Comparison of ENCODE assay signal across 1 cellular context in genomic region chr2:163987175-163987574, GRCh38.
TF ChIP-seq lines count a peak whose summit lies in the region.

No MANE protein-coding gene starts in this region.

TF ChIP-seq in GM23338, 12 proteins besides CTCF, POLR2A, EP300 and RAD21 (continued from another document):
- TF ChIP-seq, protein P1, sequence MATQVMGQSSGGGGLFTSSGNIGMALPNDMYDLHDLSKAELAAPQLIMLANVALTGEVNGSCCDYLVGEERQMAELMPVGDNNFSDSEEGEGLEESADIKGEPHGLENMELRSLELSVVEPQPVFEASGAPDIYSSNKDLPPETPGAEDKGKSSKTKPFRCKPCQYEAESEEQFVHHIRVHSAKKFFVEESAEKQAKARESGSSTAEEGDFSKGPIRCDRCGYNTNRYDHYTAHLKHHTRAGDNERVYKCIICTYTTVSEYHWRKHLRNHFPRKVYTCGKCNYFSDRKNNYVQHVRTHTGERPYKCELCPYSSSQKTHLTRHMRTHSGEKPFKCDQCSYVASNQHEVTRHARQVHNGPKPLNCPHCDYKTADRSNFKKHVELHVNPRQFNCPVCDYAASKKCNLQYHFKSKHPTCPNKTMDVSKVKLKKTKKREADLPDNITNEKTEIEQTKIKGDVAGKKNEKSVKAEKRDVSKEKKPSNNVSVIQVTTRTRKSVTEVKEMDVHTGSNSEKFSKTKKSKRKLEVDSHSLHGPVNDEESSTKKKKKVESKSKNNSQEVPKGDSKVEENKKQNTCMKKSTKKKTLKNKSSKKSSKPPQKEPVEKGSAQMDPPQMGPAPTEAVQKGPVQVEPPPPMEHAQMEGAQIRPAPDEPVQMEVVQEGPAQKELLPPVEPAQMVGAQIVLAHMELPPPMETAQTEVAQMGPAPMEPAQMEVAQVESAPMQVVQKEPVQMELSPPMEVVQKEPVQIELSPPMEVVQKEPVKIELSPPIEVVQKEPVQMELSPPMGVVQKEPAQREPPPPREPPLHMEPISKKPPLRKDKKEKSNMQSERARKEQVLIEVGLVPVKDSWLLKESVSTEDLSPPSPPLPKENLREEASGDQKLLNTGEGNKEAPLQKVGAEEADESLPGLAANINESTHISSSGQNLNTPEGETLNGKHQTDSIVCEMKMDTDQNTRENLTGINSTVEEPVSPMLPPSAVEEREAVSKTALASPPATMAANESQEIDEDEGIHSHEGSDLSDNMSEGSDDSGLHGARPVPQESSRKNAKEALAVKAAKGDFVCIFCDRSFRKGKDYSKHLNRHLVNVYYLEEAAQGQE (IDR thresholded peaks at IDR 0.05; ENCODE audit: unreplicated experiment) = no peak
- TF ChIP-seq JUNB (IDR thresholded peaks at IDR 0.05; ENCODE audit: unreplicated experiment) (no peak), STAT1 (IDR thresholded peaks at IDR 0.05; ENCODE audit: unreplicated experiment) (no peak), EZH2 (IDR thresholded peaks at IDR 0.05; ENCODE audit: low read depth, unreplicated experiment) (no peak), ZNF114 (CRISPR knock-in tag; IDR thresholded peaks at IDR 0.05) (no peak), POLR2AphosphoS5 (IDR thresholded peaks at IDR 0.05; ENCODE audit: low read depth) (no peak)
- TF ChIP-seq, protein P2, sequence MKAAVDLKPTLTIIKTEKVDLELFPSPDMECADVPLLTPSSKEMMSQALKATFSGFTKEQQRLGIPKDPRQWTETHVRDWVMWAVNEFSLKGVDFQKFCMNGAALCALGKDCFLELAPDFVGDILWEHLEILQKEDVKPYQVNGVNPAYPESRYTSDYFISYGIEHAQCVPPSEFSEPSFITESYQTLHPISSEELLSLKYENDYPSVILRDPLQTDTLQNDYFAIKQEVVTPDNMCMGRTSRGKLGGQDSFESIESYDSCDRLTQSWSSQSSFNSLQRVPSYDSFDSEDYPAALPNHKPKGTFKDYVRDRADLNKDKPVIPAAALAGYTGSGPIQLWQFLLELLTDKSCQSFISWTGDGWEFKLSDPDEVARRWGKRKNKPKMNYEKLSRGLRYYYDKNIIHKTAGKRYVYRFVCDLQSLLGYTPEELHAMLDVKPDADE (IDR thresholded peaks at IDR 0.05) = no peak
TF ChIP-seq in GM23338: peak in this region for 0.
